Comparison of ENCODE assay signal across 17 cellular contexts in the genomic region with DNA sequence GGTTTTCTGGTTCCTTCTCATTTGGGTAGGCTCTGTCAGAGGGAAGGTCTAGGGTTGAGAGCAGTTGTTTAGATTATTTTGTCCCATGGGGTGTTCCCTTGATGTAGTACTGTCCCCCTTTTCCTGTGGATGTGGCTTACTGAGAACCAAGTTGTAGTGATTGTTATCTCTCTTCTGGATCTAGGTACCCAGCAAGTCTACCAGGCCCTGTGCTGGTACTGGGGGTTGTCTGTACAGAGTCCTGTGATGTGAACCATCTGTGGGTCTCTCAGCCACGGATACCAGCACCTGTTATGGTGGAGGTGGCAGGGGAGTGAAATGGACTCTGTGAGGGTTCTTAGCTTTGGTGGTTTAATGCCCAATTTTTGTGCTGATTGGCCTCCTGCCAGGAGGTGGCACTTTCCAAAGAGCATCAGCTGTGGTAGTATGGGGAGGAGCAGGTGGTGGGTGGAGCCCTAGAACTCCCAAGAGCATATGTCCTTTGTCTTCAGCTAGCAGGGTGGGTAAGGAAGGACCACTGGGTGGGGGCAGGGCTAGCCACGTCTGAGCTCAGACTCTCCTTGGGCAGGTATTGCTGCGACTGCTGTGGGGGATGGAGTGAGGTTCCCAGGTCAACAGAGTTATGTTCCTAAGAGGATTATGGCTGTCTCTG.
DNase-seq lines count a peak whose midpoint lies in the region; ATAC-seq and TF ChIP-seq lines count a peak whose summit lies in the region.
"Had no signal": no experiment of that assay in that cellular context is flagged by ENCODE, and none has a peak within 500 bp of the region (broad histone marks: within the 10 kb centered on the region; RNA-seq: fewer than 3 reads in every experiment).

No MANE protein-coding gene starts in this region.

- H3K36me3 ChIP-seq in mesendoderm (ENCODE audit: control insufficient read depth, insufficient read depth, low read length) = no peaks in the 10 kb centered on the region
- H3K36me3 ChIP-seq in aorta (ENCODE audit: control insufficient read depth in 1 of 2, insufficient read depth in 2 of 2, low read length in 1 of 2) = no peaks in the 10 kb centered on the region

- no peak overlapping the region for H3K4me3 Mint-ChIP-seq in H9

- no peak overlapping the region for H2AFZ ChIP-seq in H9 (ENCODE audit: low read length)

- H3K23me2 ChIP-seq in H9 (ENCODE audit: insufficient read length, low read depth, low read length, poor library complexity, severe bottlenecking) = no peaks in the 10 kb centered on the region

- no peaks in the 10 kb centered on the region for H3K27me3 Mint-ChIP-seq in H9 (ENCODE audit: low read depth)

- H2BK120ac ChIP-seq in mesendoderm (ENCODE audit: low read depth, low read length) = no peak overlapping the region
- no peak overlapping the region for H2BK120ac ChIP-seq in H9 (ENCODE audit: low read depth, low read length, poor library complexity, severe bottlenecking)

- H3K9me3 Mint-ChIP-seq in H9 = peaks cover 15 to 18% of the 10 kb centered on the region in 2 experiments; a peak in 4 of 5 replicates

- no peak for TF ChIP-seq CTCF in H9 (conservative IDR thresholded peaks at IDR 0.05)

- H2BK20ac ChIP-seq in H9 (ENCODE audit: low read depth, low read length, poor library complexity, severe bottlenecking) = no peak overlapping the region

- H3T11ph ChIP-seq in H9 (ENCODE audit: low read length) = no peak overlapping the region

- H4K8ac ChIP-seq in mesendoderm (ENCODE audit: low read depth, low read length) (no peak overlapping the region), H9 (replicated peaks; ENCODE audit: insufficient read length, low read depth, low read length) (no peak overlapping the region)

- H3K27me3 ChIP-seq in mesendoderm (ENCODE audit: insufficient read depth, low read length, poor library complexity) (no peaks in the 10 kb centered on the region), aorta (ENCODE audit: control insufficient read depth in 1 of 2, insufficient read depth in 2 of 2, low read length in 1 of 2) (no peaks in the 10 kb centered on the region), H9 (ENCODE audit: insufficient read depth, low read length) (no peaks in the 10 kb centered on the region)

- H4K20me1 ChIP-seq in H9 (ENCODE audit: control insufficient read depth, insufficient read depth, insufficient read length) = no peaks in the 10 kb centered on the region

- H3K4ac ChIP-seq in mesendoderm (ENCODE audit: low read depth, low read length) (no peak overlapping the region), H9 (ENCODE audit: low read depth, low read length) (no peak overlapping the region)

- H2BK5ac ChIP-seq in mesendoderm (ENCODE audit: low read length) = no peak overlapping the region
- H2BK5ac ChIP-seq in H9 (ENCODE audit: insufficient read length, low read length) = no peak overlapping the region

- no peak overlapping the region for H3K9ac ChIP-seq in mesendoderm (ENCODE audit: low read length)
- no peak overlapping the region for H3K9ac ChIP-seq in H9 (ENCODE audit: extremely low read depth, insufficient read length, low read length)
- H3K9ac ChIP-seq: KMS-11 had no signal

- H3K27ac ChIP-seq in mesendoderm (ENCODE audit: low read depth, low read length) (no peak overlapping the region), aorta (ENCODE audit: low read depth in 1 of 2, low read length in 2 of 2) (no peak overlapping the region), H9 (ENCODE audit: insufficient read length, low read depth, low read length) (no peak overlapping the region)
- H3K27ac ChIP-seq: C4-2B, KMS-11 had no signal

- no peak overlapping the region for H4K91ac ChIP-seq in H9 (ENCODE audit: insufficient read length, low read depth, low read length)

- intact Hi-C loops in aorta (cut with DNase I) = no loop called here

- H3K36me3 Mint-ChIP-seq in H9 (ENCODE audit: insufficient read depth in 1 of 3, low read depth in 3 of 3) = peaks cover 0 to 11% (median 0%) of the 10 kb centered on the region in 3 experiments; a peak in 4 of 7 replicates

- H3K79me2 ChIP-seq in mesendoderm (ENCODE audit: control insufficient read depth, insufficient read depth, low read length) (no peaks in the 10 kb centered on the region), H9 (ENCODE audit: insufficient read depth, low read length) (no peaks in the 10 kb centered on the region)

- H3K56ac ChIP-seq in mesendoderm (ENCODE audit: low read length) = no peak overlapping the region
- no peak overlapping the region for H3K56ac ChIP-seq in H9 (ENCODE audit: insufficient read length, low read depth, low read length)

- H2BK15ac ChIP-seq in mesendoderm (replicated peaks; ENCODE audit: low read depth) (no peak overlapping the region), H9 (ENCODE audit: low read depth, low read length) (no peak overlapping the region)

- H3K27ac Mint-ChIP-seq in H9 = no peak overlapping the region; a peak in 1 of 7 replicates

- no peak overlapping the region for H2BK12ac ChIP-seq in H9 (ENCODE audit: insufficient read length, low read depth, low read length)

- H3K79me1 ChIP-seq in mesendoderm (ENCODE audit: low read length) (no peaks in the 10 kb centered on the region), H9 (ENCODE audit: insufficient read depth, low read depth, low read length, poor library complexity, severe bottlenecking) (no peaks in the 10 kb centered on the region)

- H4K5ac ChIP-seq in mesendoderm (ENCODE audit: low read length) (no peak overlapping the region), H9 (ENCODE audit: insufficient read length, low read depth, low read length) (no peak overlapping the region)

- H2AK5ac ChIP-seq in mesendoderm (ENCODE audit: low read length) (no peak overlapping the region), H9 (ENCODE audit: insufficient read length, low read length) (no peak overlapping the region)

- peaks cover 13 to 17% of the 10 kb centered on the region in 2 experiments for H3K4me1 Mint-ChIP-seq in H9

- DNase-seq in NCI-H524 (lab: John Stamatoyannopoulos, UW) (peak; percentile 38 to 65), NCI-H524 treated with DMSO at 0.1 percent for 48 hours (lab: John Stamatoyannopoulos, UW) (no peak), HT-29 (ENCODE audit: low spot score) (peak; percentile 5), NCI-H82 treated with DMSO at 0.1 percent for 48 hours (lab: John Stamatoyannopoulos, UW; ENCODE audit: unreplicated experiment) (peak; percentile 68), mesendoderm (peak; percentile 13), aorta (no peak), H9 (no peak), pons (ENCODE audit: low spot score) (no peak)
- DNase-seq: Caco-2, DMS79 treated with DMSO at 0.1 percent for 48 hours, GDM1, MM.1S, NCI-H1105 treated with DMSO at 0.1 percent for 48 hours, NCI-H1930, NCI-H526 had no signal

- H3K4me3 ChIP-seq in mesendoderm (ENCODE audit: low read length) = no peak overlapping the region
- H3K4me3 ChIP-seq in aorta (ENCODE audit: low read length in 2 of 2) = no peak overlapping the region

- H3K9me3 ChIP-seq in aorta (ENCODE audit: control insufficient read depth, low read length) (no peaks in the 10 kb centered on the region), H9 (ENCODE audit: control insufficient read depth, low read depth, low read length) (no peaks in the 10 kb centered on the region)
- H3K9me3 ChIP-seq: Caco-2 had no signal

- ATAC-seq in aorta (ENCODE audit: low FRiP score) = no peak

- WGBS in mesendoderm (ENCODE audit: extremely low coverage, insufficient coverage, low lambda C conversion rate) = no CpG with 5 or more reads among the region's 3 CpGs
- WGBS in aorta, 2 donors = 86 to 88% methylated on average over 3 of the region's 3 CpGs
- no CpG with 5 or more reads among the region's 3 CpGs for WGBS in H9 (ENCODE audit: extremely low coverage, insufficient read length, low lambda C conversion rate)

- H3K4me2 ChIP-seq in mesendoderm (ENCODE audit: low read length) (no peak overlapping the region), H9 (ENCODE audit: insufficient read depth, insufficient read length, low read length) (no peak overlapping the region)
- H3K4me2 ChIP-seq: KMS-11 had no signal

- H3K23ac ChIP-seq in mesendoderm (ENCODE audit: low read length) (no peak overlapping the region), H9 (ENCODE audit: insufficient read length, low read depth, low read length) (no peak overlapping the region)

- H3K14ac ChIP-seq in H9 (ENCODE audit: insufficient read depth, low read length) = no peak overlapping the region

- H3K4me1 ChIP-seq in mesendoderm (ENCODE audit: control insufficient read depth, low read depth, low read length) = no peaks in the 10 kb centered on the region
- H3K4me1 ChIP-seq in aorta (ENCODE audit: control insufficient read depth in 1 of 2, insufficient read depth in 2 of 2, low read length in 2 of 2) = no peaks in the 10 kb centered on the region
- H3K4me1 ChIP-seq in H9 (ENCODE audit: insufficient read depth, low read length) = no peaks in the 10 kb centered on the region
- H3K4me1 ChIP-seq: Caco-2 had no signal

- no peak overlapping the region for H3K18ac ChIP-seq in mesendoderm (ENCODE audit: low read length)
- H3K18ac ChIP-seq in H9 (ENCODE audit: insufficient read length, low read depth, low read length) = no peak overlapping the region

Comparison
In these comparisons a context has a peak if more than half of its experiments do, and no peak if none do; other contexts are left out.
1. DNase-seq: peak in NCI-H524 (2 of 2), HT-29 (single experiment), NCI-H82 treated with DMSO at 0.1 percent for 48 hours (single experiment) and mesendoderm (single experiment); none in NCI-H524 treated with DMSO at 0.1 percent for 48 hours (single experiment), aorta (0 of 2), H9 (single experiment) and pons (single experiment).